Comparison of ENCODE assay signal across 17 cellular contexts in the genomic region with DNA sequence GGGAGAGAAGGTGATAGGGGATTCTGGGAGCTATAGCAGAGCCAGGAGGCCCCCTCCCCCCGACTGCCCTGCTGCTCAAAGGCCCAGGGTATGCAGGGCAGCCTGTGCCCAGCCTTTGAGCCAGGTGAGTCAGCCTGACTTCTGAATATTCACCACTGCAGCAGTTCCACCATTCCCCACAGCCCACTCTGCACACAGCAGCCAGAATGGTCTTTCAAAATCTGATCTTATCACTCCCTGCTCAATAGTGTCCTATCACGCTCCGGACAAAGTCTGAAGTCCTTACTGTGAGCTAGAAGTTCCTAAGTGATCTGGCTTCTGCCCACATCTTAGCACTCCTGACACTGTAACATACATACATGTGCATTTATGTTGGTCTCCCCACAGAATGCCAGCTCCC.
"Had no signal": no experiment of that assay in that cellular context is flagged by ENCODE, and none has a peak within 500 bp of the region (broad histone marks: within the 10 kb centered on the region; RNA-seq: fewer than 3 reads in every experiment).

No MANE protein-coding gene starts in this region.

- H3K9me3 ChIP-seq: SJSA1 had no signal

- DNase-seq: KBM-7, MV-4-11, NCI-H1048, NCI-H1105, NCI-H1417, NCI-H1436 treated with DMSO at 0.1 percent for 48 hours, NCI-H1694, NCI-H187 treated with DMSO at 0.1 percent for 48 hours, NCI-H2029 treated with DMSO at 0.1 percent for 48 hours, NCI-H2227 treated with DMSO at 0.1 percent for 48 hours, NCI-H526 treated with DMSO at 0.1 percent for 48 hours, NCI-H748 treated with DMSO at 0.1 percent for 48 hours, Right ventricle myocardium superior, RPMI8226, SIG-M5 had no signal

- H3K4me3 ChIP-seq: SJSA1, SK-N-MC had no signal

- H3K27ac ChIP-seq: SJSA1, SK-N-MC had no signal

- H3K27me3 ChIP-seq: SJSA1 had no signal

- H3K36me3 ChIP-seq: SJSA1 had no signal

- H3K4me1 ChIP-seq: SJSA1 had no signal
